35 cellular contexts compared by ENCODE assay signal in the genomic region with DNA sequence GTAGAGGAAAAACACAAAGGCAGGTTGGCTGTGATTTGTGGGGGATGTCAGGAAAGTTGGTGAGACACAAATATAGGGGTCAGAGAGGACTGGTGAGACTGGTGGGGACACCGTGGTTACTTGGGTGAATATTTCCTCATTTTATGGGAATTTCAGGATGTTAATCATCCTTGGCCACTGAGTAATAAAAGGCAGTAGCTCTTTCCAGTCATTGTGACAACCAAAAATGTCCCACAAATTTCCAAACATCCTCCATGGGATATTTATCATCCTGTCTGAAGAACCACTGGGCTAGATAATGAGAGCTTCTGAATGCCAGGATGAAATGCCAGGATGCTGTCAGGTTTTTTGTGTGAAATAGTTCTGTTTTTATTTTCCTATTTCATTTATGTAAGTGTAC.
DNase-seq lines count a peak whose midpoint lies in the region; ATAC-seq and TF ChIP-seq lines count a peak whose summit lies in the region.
"Had no signal": no experiment of that assay in that cellular context is flagged by ENCODE, and none has a peak within 500 bp of the region (broad histone marks: within the 10 kb centered on the region; RNA-seq: fewer than 3 reads in every experiment).

No MANE protein-coding gene starts in this region.

- H3K4me1 Mint-ChIP-seq in MCF 10A (ENCODE audit: insufficient read depth, unreplicated experiment) = peaks cover 17% of the 10 kb centered on the region
- H3K4me1 Mint-ChIP-seq: activated B cell treated with CpG ODN at 0.5 μM for 24 hours; activated naive CD4-positive, alpha-beta T cell treated with anti-CD3 and anti-CD28 coated beads, Interleukin-2, amount 50 U/mL, for 24 hours; activated T-helper 17 cell treated with anti-CD3 and anti-CD28 coated beads, Interleukin-2, amount 50 U/mL, for 72 hours; B cell; mesothelial cell of epicardium; naive thymus-derived CD4-positive, alpha-beta T cell had no signal

- H3K36me3 ChIP-seq in breast epithelium (no peaks in the 10 kb centered on the region), PC-3 (ENCODE audit: low read depth, low read length) (no peaks in the 10 kb centered on the region), trophoblast cell (ENCODE audit: control insufficient read depth in 1 of 2, insufficient read depth in 2 of 2, low read length in 2 of 2) (no peaks in the 10 kb centered on the region)
- H3K36me3 ChIP-seq: esophagus squamous epithelium, vagina had no signal

- BruUV-seq in MCF 10A (replicated peaks; lab: Mats Ljungman, UMichigan) (no TSS peak), PC-3 (replicated peaks; lab: Mats Ljungman, UMichigan) (no TSS peak)

- H3K79me1 ChIP-seq in trophoblast cell (ENCODE audit: low read length) = no peaks in the 10 kb centered on the region

- no peak overlapping the region for H3K27ac Mint-ChIP-seq in MCF 10A (ENCODE audit: low read depth, unreplicated experiment)
- H3K27ac Mint-ChIP-seq: activated B cell treated with CpG ODN at 0.5 μM for 24 hours; activated naive CD4-positive, alpha-beta T cell treated with anti-CD3 and anti-CD28 coated beads, Interleukin-2, amount 50 U/mL, for 24 hours; activated T-helper 17 cell treated with anti-CD3 and anti-CD28 coated beads, Interleukin-2, amount 50 U/mL, for 72 hours; B cell; effector memory CD8-positive, alpha-beta T cell; mesothelial cell of epicardium; naive thymus-derived CD4-positive, alpha-beta T cell had no signal

- H4K8ac ChIP-seq in trophoblast cell (ENCODE audit: low read depth, low read length) = no peak overlapping the region

- H3K4me2 ChIP-seq in PC-3 (ENCODE audit: low read length) = no peak overlapping the region
- no peak overlapping the region for H3K4me2 ChIP-seq in trophoblast cell (ENCODE audit: low read length)

- H2BK12ac ChIP-seq in trophoblast cell (ENCODE audit: low read length) = no peak overlapping the region

- no peak overlapping the region for H2AFZ ChIP-seq in PC-3 (ENCODE audit: low read length)
- H2AFZ ChIP-seq in trophoblast cell (ENCODE audit: insufficient read depth, low read length, poor library complexity) = no peak overlapping the region

- CTCF ChIA-PET in MCF 10A (lab: Yijun Ruan, JAX) = interaction anchor here (0.6 to 0.9 kb wide), 2 partner anchors 13 to 1477 kb away, joined by 3 read pairs; no protein-coding TSS in a partner anchor
- CTCF ChIA-PET in PC-3 (lab: Charles Lee) = no interaction called here

- no peaks in the 10 kb centered on the region for H3K4me1 ChIP-seq in breast epithelium
- H3K4me1 ChIP-seq in PC-3 (ENCODE audit: insufficient read depth, low read length) = peaks cover 54% of the 10 kb centered on the region
- no peaks in the 10 kb centered on the region for H3K4me1 ChIP-seq in trophoblast cell (ENCODE audit: control insufficient read depth in 1 of 2, insufficient read depth in 2 of 2, low read length in 2 of 2)
- H3K4me1 ChIP-seq: testis had no signal

- no peak overlapping the region for H3K27ac ChIP-seq in breast epithelium
- peak overlapping the region; percentile 50 for H3K27ac ChIP-seq in PC-3 (ENCODE audit: low read length)
- no peak overlapping the region for H3K27ac ChIP-seq in trophoblast cell (ENCODE audit: low read depth, low read length)
- H3K27ac ChIP-seq: 22Rv1, esophagus squamous epithelium, testis, vagina had no signal

- peak; percentile 23 for DNase-seq in MCF 10A (ENCODE audit: unreplicated experiment)
- no peak for DNase-seq in breast epithelium (ENCODE audit: low spot score in 2 of 2)
- peak; percentile 65 for DNase-seq in PC-3
- peak; percentile 2 for DNase-seq in fibroblast of gingiva (ENCODE audit: low read depth)
- no peak for DNase-seq in DMS53 (lab: John Stamatoyannopoulos, UW)
- DNase-seq in GF-D8 (lab: John Stamatoyannopoulos, UW) = no peak
- no peak for DNase-seq in activated CD8-positive, alpha-beta memory T cell treated with anti-CD3 and anti-CD28 coated beads for 24 hours
- DNase-seq in trophoblast cell = no peak
- DNase-seq: activated B cell treated with CpG ODN at 0.5 μM for 24 hours; anterior cingulate cortex; caudate nucleus; cortex of kidney; DMS153; effector memory CD8-positive, alpha-beta T cell; esophagus squamous epithelium; GDM1; islet precursor cell; left ventricle myocardium superior; naive thymus-derived CD4-positive, alpha-beta T cell; NCI-H1105; NCI-H1930; NCI-H526; NK-92 treated with Interleukin-12 subunit alpha and Interleukin-12 subunit beta, amount 100 ng/mL, for 24 hours; occipital lobe; stimulated activated naive CD4-positive, alpha-beta T cell treated with Interleukin-2 at 50 U/mL for 16 hours; SW 1271; T1000; testis had no signal

- no peaks in the 10 kb centered on the region for H3K9me2 ChIP-seq in PC-3 (replicated peaks; ENCODE audit: low read length)

- H3K9me3 Mint-ChIP-seq in MCF 10A (ENCODE audit: unreplicated experiment) = no peaks in the 10 kb centered on the region
- H3K9me3 Mint-ChIP-seq: activated naive CD4-positive, alpha-beta T cell treated with anti-CD3 and anti-CD28 coated beads, Interleukin-2, amount 50 U/mL, for 24 hours; activated T-helper 17 cell treated with anti-CD3 and anti-CD28 coated beads, Interleukin-2, amount 50 U/mL, for 72 hours had no signal

- H3K18ac ChIP-seq in trophoblast cell (ENCODE audit: low read length) = no peak overlapping the region

- H2BK5ac ChIP-seq in trophoblast cell (ENCODE audit: low read depth, low read length, poor library complexity) = no peak overlapping the region

- H4K20me1 ChIP-seq in PC-3 (ENCODE audit: low read length) = no peaks in the 10 kb centered on the region

- H4K12ac ChIP-seq in trophoblast cell (ENCODE audit: low read depth, low read length) = no peak overlapping the region

- TF ChIP-seq POLR2A in breast epithelium (IDR thresholded peaks at IDR 0.05) = no peak

- intact Hi-C loops in MCF 10A (cut with micrococcal nuclease) (no loop called here), breast epithelium (cut with DNase I; ENCODE audit: low total_unique reads) (no loop called here), PC-3 (cut with micrococcal nuclease) (loop anchor here (10.0 kb wide), 2 partner anchors 85 to 215 kb away; no protein-coding TSS in a partner anchor)

- H3K36me3 Mint-ChIP-seq in MCF 10A (ENCODE audit: insufficient read depth, unreplicated experiment) = no peaks in the 10 kb centered on the region
- H3K36me3 Mint-ChIP-seq: activated naive CD4-positive, alpha-beta T cell treated with anti-CD3 and anti-CD28 coated beads, Interleukin-2, amount 50 U/mL, for 24 hours; mesothelial cell of epicardium; naive thymus-derived CD4-positive, alpha-beta T cell had no signal

- no peak for TF ChIP-seq CTCF in MCF 10A (IDR thresholded peaks at IDR 0.05; ENCODE audit: unreplicated experiment)
- no peak for TF ChIP-seq CTCF in breast epithelium (IDR thresholded peaks at IDR 0.05)
- TF ChIP-seq CTCF in PC-3 (conservative IDR thresholded peaks at IDR 0.05; ENCODE audit: low read depth, low read length) = no peak

- H3K4me3 Mint-ChIP-seq in MCF 10A (ENCODE audit: unreplicated experiment) = no peak overlapping the region
- H3K4me3 Mint-ChIP-seq: activated B cell treated with CpG ODN at 0.5 μM for 24 hours; activated naive CD4-positive, alpha-beta T cell treated with anti-CD3 and anti-CD28 coated beads, Interleukin-2, amount 50 U/mL, for 24 hours; activated T-helper 17 cell treated with anti-CD3 and anti-CD28 coated beads, Interleukin-2, amount 50 U/mL, for 72 hours; B cell; effector memory CD8-positive, alpha-beta T cell; mesothelial cell of epicardium; naive thymus-derived CD4-positive, alpha-beta T cell had no signal

- no peak overlapping the region for H3K14ac ChIP-seq in trophoblast cell (ENCODE audit: low read length)

- H2AK5ac ChIP-seq in trophoblast cell (ENCODE audit: low read length) = no peak overlapping the region

- H3K4ac ChIP-seq in trophoblast cell (ENCODE audit: low read depth, low read length) = no peak overlapping the region

- no peak overlapping the region for H3K23ac ChIP-seq in trophoblast cell (ENCODE audit: low read length)

- no peak for ATAC-seq in PC-3
- ATAC-seq: activated T-helper 17 cell treated with anti-CD3 and anti-CD28 coated beads, Interleukin-2, amount 50 U/mL, for 72 hours; effector memory CD8-positive, alpha-beta T cell; left ventricle myocardium superior; naive thymus-derived CD4-positive, alpha-beta T cell; Panc1 had no signal

- no peak overlapping the region for H4K91ac ChIP-seq in trophoblast cell (ENCODE audit: low read depth, low read length)

- H3K27me3 Mint-ChIP-seq in MCF 10A (ENCODE audit: insufficient read depth, unreplicated experiment) = no peaks in the 10 kb centered on the region
- H3K27me3 Mint-ChIP-seq: activated B cell treated with CpG ODN at 0.5 μM for 24 hours; effector memory CD8-positive, alpha-beta T cell had no signal

- POLR2A ChIA-PET in MCF 10A (lab: Yijun Ruan, JAX) (interaction anchor here (0.8 kb wide), 1 partner anchor 356 kb away, joined by 3 read pairs; no protein-coding TSS in a partner anchor), PC-3 (lab: Charles Lee; ENCODE audit: unreplicated experiment) (no interaction called here)

- H3K9me3 ChIP-seq in breast epithelium (no peaks in the 10 kb centered on the region), PC-3 (ENCODE audit: low read length) (no peaks in the 10 kb centered on the region), trophoblast cell (ENCODE audit: insufficient read depth, low read depth, low read length) (no peaks in the 10 kb centered on the region)
- H3K9me3 ChIP-seq: esophagus squamous epithelium, testis, vagina had no signal

- H3K27me3 ChIP-seq in breast epithelium (no peaks in the 10 kb centered on the region), PC-3 (ENCODE audit: low read length) (no peaks in the 10 kb centered on the region), trophoblast cell (ENCODE audit: insufficient read depth, low read length) (no peaks in the 10 kb centered on the region)
- H3K27me3 ChIP-seq: esophagus squamous epithelium, testis, vagina had no signal

- no CpG with 5 or more reads among the region's 1 CpG for WGBS in trophoblast cell (ENCODE audit: extremely low coverage, insufficient coverage, insufficient read length)

- H3K9ac ChIP-seq in PC-3 (ENCODE audit: low read length) = no peak overlapping the region; the same call in 1 of the 2 replicates
- no peak overlapping the region for H3K9ac ChIP-seq in trophoblast cell (ENCODE audit: low read length)

- H2BK120ac ChIP-seq in trophoblast cell (ENCODE audit: insufficient read depth, low read length, poor library complexity) = no peak overlapping the region

- H3K79me2 ChIP-seq in PC-3 (ENCODE audit: low read length) = no peaks in the 10 kb centered on the region
- no peaks in the 10 kb centered on the region for H3K79me2 ChIP-seq in trophoblast cell (ENCODE audit: control insufficient read depth, insufficient read depth, low read length, poor library complexity)

- H3K4me3 ChIP-seq in breast epithelium (no peak overlapping the region), PC-3 (ENCODE audit: low read length) (no peak overlapping the region), trophoblast cell (ENCODE audit: low read depth, low read length) (no peak overlapping the region)
- H3K4me3 ChIP-seq: esophagus squamous epithelium, testis, vagina had no signal

- H3F3A ChIP-seq in PC-3 (ENCODE audit: low read length, unreplicated experiment) = no peaks in the 10 kb centered on the region

Comparison
In these comparisons a context has a peak if more than half of its experiments do, and no peak if none do; other contexts are left out.
1. DNase-seq: peak in MCF 10A (single experiment), PC-3 (single experiment) and fibroblast of gingiva (single experiment); none in breast epithelium (0 of 2), DMS53 (single experiment), GF-D8 (single experiment), activated CD8-positive, alpha-beta memory T cell treated with anti-CD3 and anti-CD28 coated beads for 24 hours (single experiment) and trophoblast cell (0 of 2).